1 cellular context compared by ENCODE assay signal in the genomic region with DNA sequence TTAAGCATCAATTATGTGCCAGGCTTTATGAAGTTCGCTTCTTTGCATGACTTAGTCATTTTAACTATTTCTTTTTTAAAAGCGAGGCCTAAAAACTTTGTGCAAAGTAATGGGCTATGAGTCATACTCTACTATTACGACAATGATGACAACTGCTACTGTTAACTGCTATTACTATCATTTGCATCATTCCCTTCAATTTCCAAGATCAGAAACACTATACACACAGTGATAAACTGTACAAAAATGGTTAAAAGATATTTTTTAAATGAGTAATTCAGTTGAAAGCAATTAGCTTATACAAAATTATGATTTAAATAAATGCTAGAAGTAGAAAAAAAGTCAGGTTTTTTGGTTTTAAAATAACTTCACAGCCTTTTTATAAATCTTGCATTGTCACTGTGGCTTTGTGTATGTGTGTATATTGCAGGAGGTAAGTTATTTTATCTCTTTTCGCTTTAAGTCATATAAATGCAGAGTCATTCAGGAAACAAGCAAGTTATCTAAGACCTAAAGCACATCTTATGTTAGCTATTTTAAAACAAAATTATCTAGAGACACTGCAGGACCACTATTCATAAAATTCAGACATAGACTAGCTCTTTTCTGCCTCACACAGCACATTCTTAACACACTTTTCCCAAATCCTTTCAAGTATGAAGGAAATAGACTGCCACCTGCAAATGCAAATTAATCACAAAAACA.
A peak's percentile ranks its signal among the peaks of the same experiment; 100 is the strongest.
TF ChIP-seq lines count a peak whose summit lies in the region.

No MANE protein-coding gene starts in this region.

TF ChIP-seq in K562, 482 proteins besides CTCF, POLR2A, EP300 and RAD21 (continues in another document):
- TF ChIP-seq GATAD2B (IDR thresholded peaks at IDR 0.05; ENCODE audit: borderline replicate concordance) (peak; percentile 4), HES1 (IDR thresholded peaks at IDR 0.05; ENCODE audit: low read depth) (peak; percentile 5; the same call in 1 of the 2 replicates), RCOR1 (IDR thresholded peaks at IDR 0.05; ENCODE audit: borderline replicate concordance in 1 of 2, low read depth in 2 of 2, low read length in 2 of 2) (peak in 1 of 2 experiments; percentile 29; a peak in 1 of 4 replicates), CCNT2 (IDR thresholded peaks at IDR 0.05; ENCODE audit: borderline replicate concordance, extremely low read depth, insufficient read length, low read depth, low read length) (peak; percentile 89), ZNF644 (tag; IDR thresholded peaks at IDR 0.05; ENCODE audit: low read depth) (0 out of 2 replicates have a peak, but pooled peaks have one; percentile 24), HDAC1 (IDR thresholded peaks at IDR 0.05) (peak in 1 of 2 experiments; percentile 41; a peak in 1 of 4 replicates), SAP30 (IDR thresholded peaks at IDR 0.05; ENCODE audit: borderline replicate concordance, insufficient read depth, low read depth, low read length, poor library complexity, severe bottlenecking) (no peak), MEF2A (IDR thresholded peaks at IDR 0.05; ENCODE audit: control insufficient read depth, low read depth, low read length) (peak; percentile 92), NFE2L1 (tag; IDR thresholded peaks at IDR 0.05; ENCODE audit: borderline replicate concordance, low read depth) (peak; percentile 88), HDAC3 (IDR thresholded peaks at IDR 0.05; ENCODE audit: borderline replicate concordance, partially characterized antibody) (peak; percentile 63), CC2D1A (IDR thresholded peaks at IDR 0.05) (peak; percentile 18), ZNF12 (CRISPR knock-in tag; IDR thresholded peaks at IDR 0.05) (no peak), FOXJ2 (tag; IDR thresholded peaks at IDR 0.05) (peak; percentile 92), MLLT1 (IDR thresholded peaks at IDR 0.05) (peak; percentile 33 to 70; a peak in 2 of 4 replicates), JUN (IDR thresholded peaks at IDR 0.05; ENCODE audit: borderline replicate concordance, low read depth, low read length) (peak; percentile 97), JUN (CRISPR knock-in tag; IDR thresholded peaks at IDR 0.05; ENCODE audit: borderline replicate concordance) (peak; percentile 99), ZNF561 (CRISPR knock-in tag; conservative IDR thresholded peaks at IDR 0.05) (no peak), RNF2 (IDR thresholded peaks at IDR 0.05) (peak; percentile 87), DPF2 (IDR thresholded peaks at IDR 0.05) (peak; percentile 98), ZNF780A (CRISPR knock-in tag; IDR thresholded peaks at IDR 0.05) (no peak), TBL1XR1 (IDR thresholded peaks at IDR 0.05; ENCODE audit: low read length in 2 of 2) (peak in 1 of 2 experiments; percentile 86; a peak in 2 of 4 replicates), ZBTB7A (IDR thresholded peaks at IDR 0.05; ENCODE audit: borderline replicate concordance, control insufficient read depth, low read depth, low read length) (no peak), NFXL1 (CRISPR knock-in tag; IDR thresholded peaks at IDR 0.05) (no peak)
- TF ChIP-seq, protein P1, sequence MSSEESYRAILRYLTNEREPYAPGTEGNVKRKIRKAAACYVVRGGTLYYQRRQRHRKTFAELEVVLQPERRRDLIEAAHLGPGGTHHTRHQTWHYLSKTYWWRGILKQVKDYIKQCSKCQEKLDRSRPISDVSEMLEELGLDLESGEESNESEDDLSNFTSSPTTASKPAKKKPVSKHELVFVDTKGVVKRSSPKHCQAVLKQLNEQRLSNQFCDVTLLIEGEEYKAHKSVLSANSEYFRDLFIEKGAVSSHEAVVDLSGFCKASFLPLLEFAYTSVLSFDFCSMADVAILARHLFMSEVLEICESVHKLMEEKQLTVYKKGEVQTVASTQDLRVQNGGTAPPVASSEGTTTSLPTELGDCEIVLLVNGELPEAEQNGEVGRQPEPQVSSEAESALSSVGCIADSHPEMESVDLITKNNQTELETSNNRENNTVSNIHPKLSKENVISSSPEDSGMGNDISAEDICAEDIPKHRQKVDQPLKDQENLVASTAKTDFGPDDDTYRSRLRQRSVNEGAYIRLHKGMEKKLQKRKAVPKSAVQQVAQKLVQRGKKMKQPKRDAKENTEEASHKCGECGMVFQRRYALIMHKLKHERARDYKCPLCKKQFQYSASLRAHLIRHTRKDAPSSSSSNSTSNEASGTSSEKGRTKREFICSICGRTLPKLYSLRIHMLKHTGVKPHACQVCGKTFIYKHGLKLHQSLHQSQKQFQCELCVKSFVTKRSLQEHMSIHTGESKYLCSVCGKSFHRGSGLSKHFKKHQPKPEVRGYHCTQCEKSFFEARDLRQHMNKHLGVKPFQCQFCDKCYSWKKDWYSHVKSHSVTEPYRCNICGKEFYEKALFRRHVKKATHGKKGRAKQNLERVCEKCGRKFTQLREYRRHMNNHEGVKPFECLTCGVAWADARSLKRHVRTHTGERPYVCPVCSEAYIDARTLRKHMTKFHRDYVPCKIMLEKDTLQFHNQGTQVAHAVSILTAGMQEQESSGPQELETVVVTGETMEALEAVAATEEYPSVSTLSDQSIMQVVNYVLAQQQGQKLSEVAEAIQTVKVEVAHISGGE (CRISPR knock-in tag; IDR thresholded peaks at IDR 0.05), result peak in 1 of 3 experiments; percentile 47; a peak in 1 of 6 replicates
- TF ChIP-seq, protein P2, sequence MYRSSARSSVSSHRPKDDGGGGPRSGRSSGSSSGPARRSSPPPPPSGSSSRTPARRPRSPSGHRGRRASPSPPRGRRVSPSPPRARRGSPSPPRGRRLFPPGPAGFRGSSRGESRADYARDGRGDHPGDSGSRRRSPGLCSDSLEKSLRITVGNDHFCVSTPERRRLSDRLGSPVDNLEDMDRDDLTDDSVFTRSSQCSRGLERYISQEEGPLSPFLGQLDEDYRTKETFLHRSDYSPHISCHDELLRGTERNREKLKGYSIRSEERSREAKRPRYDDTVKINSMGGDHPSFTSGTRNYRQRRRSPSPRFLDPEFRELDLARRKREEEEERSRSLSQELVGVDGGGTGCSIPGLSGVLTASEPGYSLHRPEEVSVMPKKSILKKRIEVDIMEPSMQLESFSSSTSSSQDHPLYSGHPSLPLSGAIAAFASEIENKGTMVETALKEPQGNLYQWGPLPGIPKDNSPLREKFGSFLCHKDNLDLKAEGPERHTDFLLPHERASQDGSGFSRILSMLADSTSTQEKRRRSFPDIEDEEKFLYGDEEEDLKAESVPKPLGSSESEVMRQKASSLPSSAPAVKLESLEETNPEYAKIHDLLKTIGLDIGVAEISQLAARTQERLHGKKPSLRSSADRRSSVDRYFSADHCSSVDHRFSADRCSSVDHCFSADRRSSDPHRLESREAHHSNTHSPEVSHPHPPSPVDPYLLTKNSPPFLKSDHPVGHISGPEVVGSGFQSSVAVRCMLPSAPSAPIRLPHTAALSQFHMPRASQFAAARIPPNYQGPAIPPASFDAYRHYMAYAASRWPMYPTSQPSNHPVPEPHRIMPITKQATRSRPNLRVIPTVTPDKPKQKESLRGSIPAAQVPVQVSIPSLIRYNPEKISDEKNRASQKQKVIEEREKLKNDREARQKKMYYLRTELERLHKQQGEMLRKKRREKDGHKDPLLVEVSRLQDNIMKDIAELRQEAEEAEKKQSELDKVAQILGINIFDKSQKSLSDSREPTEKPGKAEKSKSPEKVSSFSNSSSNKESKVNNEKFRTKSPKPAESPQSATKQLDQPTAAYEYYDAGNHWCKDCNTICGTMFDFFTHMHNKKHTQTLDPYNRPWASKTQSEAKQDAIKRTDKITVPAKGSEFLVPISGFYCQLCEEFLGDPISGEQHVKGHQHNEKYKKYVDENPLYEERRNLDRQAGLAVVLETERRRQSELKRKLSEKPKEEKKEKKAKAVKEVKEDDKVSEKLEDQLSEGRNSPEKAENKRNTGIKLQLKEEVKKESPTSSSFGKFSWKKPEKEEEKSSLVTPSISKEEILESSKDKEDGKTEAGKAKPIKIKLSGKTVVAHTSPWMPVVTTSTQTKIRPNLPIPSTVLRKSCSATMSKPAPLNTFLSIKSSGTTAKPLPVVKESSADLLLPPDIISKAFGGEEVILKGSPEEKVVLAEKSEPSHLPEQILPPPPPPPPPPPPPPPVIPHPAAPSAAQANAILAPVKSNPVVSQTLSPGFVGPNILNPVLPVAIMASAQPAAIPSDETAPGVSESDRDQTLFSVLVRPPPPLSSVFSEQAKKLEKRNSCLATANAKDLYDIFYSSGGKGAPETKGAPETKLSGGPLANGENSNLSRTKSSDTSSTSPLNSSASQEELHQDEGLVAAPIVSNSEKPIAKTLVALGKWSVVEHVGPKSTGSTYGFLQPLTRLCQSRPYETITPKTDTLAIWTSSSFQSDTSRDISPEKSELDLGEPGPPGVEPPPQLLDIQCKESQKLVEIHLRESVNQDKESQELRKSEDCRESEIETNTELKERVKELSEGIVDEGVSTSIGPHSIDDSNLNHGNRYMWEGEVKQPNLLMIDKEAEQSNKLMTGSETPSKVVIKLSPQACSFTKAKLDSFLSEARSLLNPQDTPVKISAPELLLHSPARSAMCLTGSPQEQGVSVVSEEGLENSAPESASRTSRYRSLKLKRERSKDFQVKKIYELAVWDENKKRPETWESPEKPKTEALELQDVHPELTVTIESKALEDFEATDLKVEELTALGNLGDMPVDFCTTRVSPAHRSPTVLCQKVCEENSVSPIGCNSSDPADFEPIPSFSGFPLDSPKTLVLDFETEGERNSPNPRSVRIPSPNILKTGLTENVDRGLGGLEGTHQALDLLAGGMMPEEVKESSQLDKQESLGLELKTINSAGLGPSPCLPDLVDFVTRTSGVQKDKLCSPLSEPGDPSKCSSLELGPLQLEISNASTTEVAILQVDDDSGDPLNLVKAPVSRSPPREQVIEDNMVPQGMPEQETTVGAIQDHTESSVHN (IDR thresholded peaks at IDR 0.05; ENCODE audit: borderline replicate concordance in 1 of 2, low read depth in 1 of 2), result peak; percentile 34 to 100; a peak in 3 of 4 replicates
- TF ChIP-seq, protein P3, sequence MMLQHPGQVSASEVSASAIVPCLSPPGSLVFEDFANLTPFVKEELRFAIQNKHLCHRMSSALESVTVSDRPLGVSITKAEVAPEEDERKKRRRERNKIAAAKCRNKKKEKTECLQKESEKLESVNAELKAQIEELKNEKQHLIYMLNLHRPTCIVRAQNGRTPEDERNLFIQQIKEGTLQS (IDR thresholded peaks at IDR 0.05), result peak; percentile 100
- TF ChIP-seq, protein P3 (CRISPR knock-in tag; conservative IDR thresholded peaks at IDR 0.05), result peak; percentile 97
- TF ChIP-seq, protein P4, sequence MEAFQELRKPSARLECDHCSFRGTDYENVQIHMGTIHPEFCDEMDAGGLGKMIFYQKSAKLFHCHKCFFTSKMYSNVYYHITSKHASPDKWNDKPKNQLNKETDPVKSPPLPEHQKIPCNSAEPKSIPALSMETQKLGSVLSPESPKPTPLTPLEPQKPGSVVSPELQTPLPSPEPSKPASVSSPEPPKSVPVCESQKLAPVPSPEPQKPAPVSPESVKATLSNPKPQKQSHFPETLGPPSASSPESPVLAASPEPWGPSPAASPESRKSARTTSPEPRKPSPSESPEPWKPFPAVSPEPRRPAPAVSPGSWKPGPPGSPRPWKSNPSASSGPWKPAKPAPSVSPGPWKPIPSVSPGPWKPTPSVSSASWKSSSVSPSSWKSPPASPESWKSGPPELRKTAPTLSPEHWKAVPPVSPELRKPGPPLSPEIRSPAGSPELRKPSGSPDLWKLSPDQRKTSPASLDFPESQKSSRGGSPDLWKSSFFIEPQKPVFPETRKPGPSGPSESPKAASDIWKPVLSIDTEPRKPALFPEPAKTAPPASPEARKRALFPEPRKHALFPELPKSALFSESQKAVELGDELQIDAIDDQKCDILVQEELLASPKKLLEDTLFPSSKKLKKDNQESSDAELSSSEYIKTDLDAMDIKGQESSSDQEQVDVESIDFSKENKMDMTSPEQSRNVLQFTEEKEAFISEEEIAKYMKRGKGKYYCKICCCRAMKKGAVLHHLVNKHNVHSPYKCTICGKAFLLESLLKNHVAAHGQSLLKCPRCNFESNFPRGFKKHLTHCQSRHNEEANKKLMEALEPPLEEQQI (IDR thresholded peaks at IDR 0.05), result 0 out of 2 replicates have a peak, but pooled peaks have one; percentile 8
